In genomic region chr7:44572771-44573170, GRCh38 we compare ENCODE assay signal across 9 cellular contexts. TPM values are rescaled to one million over a fixed set of nuclear protein-coding genes. Genes with fewer than 3 reads are reported as not detected.
DNase-seq lines count a peak whose midpoint lies in the region; ATAC-seq and TF ChIP-seq lines count a peak whose summit lies in the region.
"Had no signal": no experiment of that assay in that cellular context is flagged by ENCODE, and none has a peak within 500 bp of the region (broad histone marks: within the 10 kb centered on the region; RNA-seq: fewer than 3 reads in every experiment).

No MANE protein-coding gene starts in this region.

- WGBS in right cardiac atrium = 71% methylated on average over 5 of the region's 5 CpGs

- no peaks in the 10 kb centered on the region for H3K9me3 ChIP-seq in right cardiac atrium (ENCODE audit: control insufficient read depth, low read length)
- H3K9me3 ChIP-seq in skeletal muscle tissue (ENCODE audit: control insufficient read depth in 3 of 3, low read length in 3 of 3) = no peaks in the 10 kb centered on the region
- H3K9me3 ChIP-seq: mucosa of descending colon had no signal

- peak; percentile 5 for DNase-seq in H7
- no peak for DNase-seq in right cardiac atrium
- DNase-seq in NCI-H2227 treated with DMSO at 0.1 percent for 48 hours (lab: John Stamatoyannopoulos, UW) = no peak
- DNase-seq in Kasumi-1 (lab: John Stamatoyannopoulos, UW) = no peak
- no peak for DNase-seq in activated gamma-delta T cell (lab: John Stamatoyannopoulos, UW)

- intact Hi-C loops in right cardiac atrium (cut with DNase I) = no loop called here

- H3K36me3 ChIP-seq in H7 (replicated peaks; ENCODE audit: control insufficient read depth, insufficient read depth, low read length) (peaks cover 52% of the 10 kb centered on the region), skeletal muscle tissue (ENCODE audit: control insufficient read depth in 3 of 3, insufficient read depth in 3 of 3, low read length in 3 of 3) (peaks cover 56 to 62% (median 58%) of the 10 kb centered on the region in 3 donors)

- ATAC-seq in right cardiac atrium (no peak), GM18870 (IDR thresholded peaks at IDR 0.05; ENCODE audit: unreplicated experiment) (no peak)

- H3K4me3 ChIP-seq in H7 (ENCODE audit: insufficient read depth, low read depth, low read length) (peak overlapping the region; percentile 95), WI38 (ENCODE audit: low read depth, low read length) (peak overlapping the region; percentile 94), right cardiac atrium (ENCODE audit: low read length) (peak overlapping the region; percentile 63), skeletal muscle tissue (ENCODE audit: low read length in 3 of 3) (peak overlapping the region; percentile 96 to 99 (median 97))

- TF ChIP-seq CTCF in WI38 (IDR thresholded peaks at IDR 0.05; ENCODE audit: low read depth, low read length) = no peak

- peak overlapping the region; percentile 95 to 97 (median 96) for H3K9ac ChIP-seq in skeletal muscle tissue (ENCODE audit: low read depth in 1 of 3, low read length in 3 of 3)

- no peaks in the 10 kb centered on the region for H3K27me3 ChIP-seq in H7 (ENCODE audit: control insufficient read depth, insufficient read depth, low read length)
- no peaks in the 10 kb centered on the region for H3K27me3 ChIP-seq in right cardiac atrium (ENCODE audit: control insufficient read depth, insufficient read depth)
- H3K27me3 ChIP-seq in skeletal muscle tissue (ENCODE audit: control insufficient read depth in 3 of 3, insufficient read depth in 3 of 3, low read length in 3 of 3) = no peaks in the 10 kb centered on the region

- peaks cover 8% of the 10 kb centered on the region for H3K4me1 ChIP-seq in right cardiac atrium (ENCODE audit: control insufficient read depth, insufficient read depth, low read length)
- peaks cover 22 to 38% (median 25%) of the 10 kb centered on the region in 3 donors for H3K4me1 ChIP-seq in skeletal muscle tissue (ENCODE audit: control insufficient read depth in 3 of 3, insufficient read depth in 3 of 3, low read length in 3 of 3)

- H3K27ac ChIP-seq in right cardiac atrium (ENCODE audit: low read length) = no peak overlapping the region
- peak overlapping the region; percentile 82 for H3K27ac ChIP-seq in skeletal muscle tissue (ENCODE audit: low read depth, low read length)

RNA-seq across cellular contexts. Expression of gene DDX56, which starts 0.9 kb away (rescaled TPM):
- 81.2 and 93.4 TPM in 2 replicates for total RNA-seq in H7 (2014; rRNA removed; shearing (Covaris generic))
- total RNA-seq in right cardiac atrium (10 to 100 TPM; 23.4 to 35.5 (median 28.2) TPM), skeletal muscle tissue (49.1 TPM)
- 24.1 TPM for polyA plus RNA-seq in right cardiac atrium

RNA-seq across cellular contexts. Expression of gene TMED4, which starts 9.3 kb away (rescaled TPM):
- 94.4 and 114 TPM in 2 replicates for total RNA-seq in H7 (2014; rRNA removed; shearing (Covaris generic))
- total RNA-seq in right cardiac atrium = 10 to 100 TPM; 63.2 to 75.2 (median 66.6) TPM
- polyA plus RNA-seq in right cardiac atrium = 63.9 TPM
- 107 TPM for total RNA-seq in skeletal muscle tissue

RNA-seq across cellular contexts. Expression of gene NPC1L1, which starts 31.6 kb away (rescaled TPM):
- total RNA-seq in H7 (2014; rRNA removed; shearing (Covaris generic)) = not detected in 2 replicates
- total RNA-seq in right cardiac atrium (under 1 TPM in 2 of 4 donors, not detected in 2; 0.06 to 0.08 TPM), skeletal muscle tissue (not detected)
- polyA plus RNA-seq in right cardiac atrium = 0.05 TPM

RNA-seq across cellular contexts. Expression of gene OGDH, which starts 33.7 kb away (rescaled TPM):
- 63.1 and 71.3 TPM in 2 replicates for total RNA-seq in H7 (2014; rRNA removed; shearing (Covaris generic))
- 100 to 1,000 TPM; 347 to 406 (median 380) TPM for total RNA-seq in right cardiac atrium
- 168 TPM for polyA plus RNA-seq in right cardiac atrium
- 70.5 TPM for total RNA-seq in skeletal muscle tissue
